Comparison of ENCODE assay signal across 1 cellular context in genomic region chr10:102800601-102801335, GRCh38.
TF ChIP-seq lines count a peak whose summit lies in the region.

No MANE protein-coding gene starts in this region.

TF ChIP-seq in WTC11, 78 proteins besides CTCF, POLR2A, EP300 and RAD21 (continued from another document):
- TF ChIP-seq AFF4 (CRISPR knock-in tag; IDR thresholded peaks at IDR 0.05; ENCODE audit: borderline replicate concordance) = no peak
- no peak for TF ChIP-seq FOXJ3 (CRISPR knock-in tag; IDR thresholded peaks at IDR 0.05; ENCODE audit: borderline replicate concordance)
- TF ChIP-seq TEAD4 (CRISPR knock-in tag; IDR thresholded peaks at IDR 0.05) = no peak
- no peak for TF ChIP-seq MLX (CRISPR knock-in tag; IDR thresholded peaks at IDR 0.05)
- no peak for TF ChIP-seq FOXK1 (CRISPR knock-in tag; IDR thresholded peaks at IDR 0.05)
